8 cellular contexts compared by ENCODE assay signal in the genomic region with DNA sequence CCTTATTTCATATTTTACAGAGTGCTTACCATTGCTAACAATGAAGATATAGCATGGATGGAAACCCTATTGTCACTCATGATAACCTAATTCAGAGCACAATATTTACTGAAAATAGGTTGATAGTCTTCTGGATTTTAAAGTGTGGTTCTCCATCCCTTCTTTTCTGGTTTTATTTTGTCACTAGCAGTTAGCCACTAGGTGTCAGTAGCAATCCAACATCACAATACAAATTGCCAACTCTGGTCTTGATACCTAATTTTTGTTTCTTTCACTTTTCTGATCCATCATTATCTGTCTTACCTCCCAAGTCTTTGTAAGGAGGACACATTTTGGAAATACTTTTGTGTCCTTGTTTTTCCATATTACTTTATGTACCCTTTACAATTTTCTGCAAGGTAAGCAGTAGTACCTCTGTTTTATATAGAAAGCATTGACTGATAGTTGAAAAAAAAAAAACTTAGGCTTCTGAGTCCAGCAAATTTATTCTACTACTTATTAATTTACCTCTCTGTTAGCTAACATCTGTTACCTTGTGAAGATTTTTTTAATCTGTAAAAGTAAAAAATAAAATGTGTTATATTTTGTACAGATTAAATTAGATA. TPM values are rescaled to one million over a fixed set of nuclear protein-coding genes. Genes with fewer than 3 reads are reported as not detected.
DNase-seq lines count a peak whose midpoint lies in the region; ATAC-seq and TF ChIP-seq lines count a peak whose summit lies in the region.

No MANE protein-coding gene starts in this region.

- no peaks in the 10 kb centered on the region for H3K9me3 ChIP-seq in stomach

- no peaks in the 10 kb centered on the region for H3K27me3 ChIP-seq in stomach

- H3K27me3 Mint-ChIP-seq in activated T-cell treated with anti-CD3 and anti-CD28 coated beads, Interleukin-2, amount 50 U/mL, for 4 hours (ENCODE audit: low read depth), result no peaks in the 10 kb centered on the region

- TF ChIP-seq POLR2A in stomach (IDR thresholded peaks at IDR 0.05), result no peak

- in situ Hi-C loops in astrocyte of the cerebellum (cut with HindIII; ENCODE audit: low sequenced_read_pairs), result no loop called here

- H3K4me1 ChIP-seq in stomach, result no peaks in the 10 kb centered on the region

- DNase-seq in AML-193 (lab: John Stamatoyannopoulos, UW), result peak; percentile 47 to 64
- DNase-seq in NCI-H2227 treated with DMSO at 0.1 percent for 48 hours (lab: John Stamatoyannopoulos, UW), result peak; percentile 31
- peak; percentile 59 for DNase-seq in astrocyte of the cerebellum (ENCODE audit: low read depth)
- peak; percentile 25 for DNase-seq in iPS DF 4.7 (ENCODE audit: extremely low read depth, low spot score)
- DNase-seq in stomach, result no peak
- no peak for DNase-seq in activated T-cell treated with anti-CD3 and anti-CD28 coated beads, Interleukin-2, amount 50 U/mL, for 4 hours

- H3K9me3 Mint-ChIP-seq in activated T-cell treated with anti-CD3 and anti-CD28 coated beads, Interleukin-2, amount 50 U/mL, for 4 hours, result no peaks in the 10 kb centered on the region

- no peaks in the 10 kb centered on the region for H3K36me3 Mint-ChIP-seq in activated T-cell treated with anti-CD3 and anti-CD28 coated beads, Interleukin-2, amount 50 U/mL, for 4 hours (ENCODE audit: insufficient read depth)

- TF ChIP-seq CTCF in astrocyte of the cerebellum (IDR thresholded peaks at IDR 0.05; ENCODE audit: low read depth, low read length, missing control alignments), result peak; percentile 57
- TF ChIP-seq CTCF in stomach (IDR thresholded peaks at IDR 0.05), result peak in 5 of 7 experiments; percentile 64 to 83 (median 79)

- no peaks in the 10 kb centered on the region for H3K4me1 Mint-ChIP-seq in activated T-cell treated with anti-CD3 and anti-CD28 coated beads, Interleukin-2, amount 50 U/mL, for 4 hours (ENCODE audit: low read depth)

- H3K4me3 ChIP-seq in astrocyte of the cerebellum (ENCODE audit: low read depth, low read length) (no peak overlapping the region), stomach (no peak overlapping the region)

- TF ChIP-seq EP300 in stomach (IDR thresholded peaks at IDR 0.05), result no peak

- intact Hi-C loops in stomach (cut with DNase I; ENCODE audit: low total_unique reads), result loop anchor here (2.0 kb wide), 1 partner anchor 231 kb away; no protein-coding TSS in a partner anchor

- peak; percentile 81 for ATAC-seq in GM18502 (IDR thresholded peaks at IDR 0.05; ENCODE audit: poor library complexity, unreplicated experiment)
- peak; percentile 88 for ATAC-seq in HG03175 (IDR thresholded peaks at IDR 0.05; ENCODE audit: unreplicated experiment)
- no peak for ATAC-seq in activated T-cell treated with anti-CD3 and anti-CD28 coated beads, Interleukin-2, amount 50 U/mL, for 4 hours

- H3K36me3 ChIP-seq in stomach, result peaks cover 0 to 9% (median 3%) of the 10 kb centered on the region in 4 donors

- no peak overlapping the region for H3K27ac ChIP-seq in stomach

- H3K4me3 Mint-ChIP-seq in activated T-cell treated with anti-CD3 and anti-CD28 coated beads, Interleukin-2, amount 50 U/mL, for 4 hours, result no peak overlapping the region

RNA-seq across cellular contexts. Expression of gene CRYBG3, which starts 28.3 kb away (rescaled TPM):
- total RNA-seq in stomach, result 10 to 100 TPM; 18.2 to 57.6 (median 47.3) TPM
- polyA plus RNA-seq in stomach, result 10 to 100 TPM in 1 of 3 donors, 1 to 10 TPM in 2; 5.7 to 10.2 (median 8.3) TPM
- 1 to 10 TPM; 1.4 to 2.9 (median 2.3) TPM for total RNA-seq in activated T-cell treated with anti-CD3 and anti-CD28 coated beads, Interleukin-2, amount 50 U/mL, for 4 hours

RNA-seq across cellular contexts. Expression of gene ARL6, which starts 29.0 kb away (rescaled TPM):
- 10 to 100 TPM in 1 of 5 donors, 1 to 10 TPM in 2, under 1 TPM in 2; 0.58 to 19.1 (median 1.8) TPM for total RNA-seq in stomach
- polyA plus RNA-seq in stomach, result 1 to 10 TPM; 2.0 to 3.8 (median 3.2) TPM
- 1 to 10 TPM; 7.9 to 8.6 (median 8.4) TPM for total RNA-seq in activated T-cell treated with anti-CD3 and anti-CD28 coated beads, Interleukin-2, amount 50 U/mL, for 4 hours

Comparison
In these comparisons a context has a peak if more than half of its experiments do, and no peak if none do; other contexts are left out.
1. DNase-seq: peak in AML-193 (2 of 2), NCI-H2227 treated with DMSO at 0.1 percent for 48 hours (single experiment), astrocyte of the cerebellum (single experiment) and iPS DF 4.7 (single experiment); none in stomach (single experiment) and activated T-cell treated with anti-CD3 and anti-CD28 coated beads, Interleukin-2, amount 50 U/mL, for 4 hours (single experiment).
2. ATAC-seq: peak in GM18502 (single experiment) and HG03175 (single experiment); none in activated T-cell treated with anti-CD3 and anti-CD28 coated beads, Interleukin-2, amount 50 U/mL, for 4 hours (0 of 2).
3. RNA of gene CRYBG3, which starts 28.3 kb away (total RNA-seq): 18.2 to 57.6 TPM in stomach; 1.4 to 2.9 TPM in activated T-cell treated with anti-CD3 and anti-CD28 coated beads, Interleukin-2, amount 50 U/mL, for 4 hours; every median in the first group is over 4 times any median in the second.